15 cellular contexts compared by ENCODE assay signal in genomic region chr4:40378619-40379018, GRCh38. TPM values are rescaled to one million over a fixed set of nuclear protein-coding genes. Genes with fewer than 3 reads are reported as not detected.
A peak's percentile ranks its signal among the peaks of the same experiment; 100 is the strongest.
DNase-seq lines count a peak whose midpoint lies in the region; ATAC-seq and TF ChIP-seq lines count a peak whose summit lies in the region.
"Had no signal": no experiment of that assay in that cellular context is flagged by ENCODE, and none has a peak within 500 bp of the region (broad histone marks: within the 10 kb centered on the region; RNA-seq: fewer than 3 reads in every experiment).

No MANE protein-coding gene starts in this region.

- ATAC-seq in HCT116 (no peak), esophagus mucosa (peak; percentile 81)
- ATAC-seq: GM12878 had no signal

- no peak overlapping the region for H3K4me3 Mint-ChIP-seq in activated T-helper 2 cell treated with anti-CD3 and anti-CD28 coated beads, Interferon-gamma antibody, Interleukin-2, Interleukin-4, amounts not matched to agents 10 μg/mL and 5 μg/mL and 100 μg/mL, durations not matched to agents 14 hours and 24 hours and 36 hours (ENCODE audit: low read depth)
- H3K4me3 Mint-ChIP-seq: CD4-positive, CD25-positive, alpha-beta regulatory T cell; H9; IgD-negative memory B cell had no signal

- no TSS peak for BruUV-seq in HCT116 (replicated peaks; lab: Mats Ljungman, UMichigan)

- RAD21 ChIA-PET in HCT116 (lab: Charles Lee; ENCODE audit: low non-redundant PET in 1 of 2, low total read pairs in 2 of 2, uncharacterized antibody in 2 of 2, unreplicated experiment in 2 of 2), result no interaction called here

- H2AFZ ChIP-seq in HCT116 (ENCODE audit: low read depth, low read length, poor library complexity, severe bottlenecking), result peak overlapping the region; percentile 76
- H2AFZ ChIP-seq: GM23248 had no signal

- no peaks in the 10 kb centered on the region for H4K20me1 ChIP-seq in HCT116 (ENCODE audit: insufficient read depth)
- H4K20me1 ChIP-seq: BLaER1 treated with 17β-estradiol and CSF1 and Interleukin-3, amounts not matched to agents 10 nM and 100 nM had no signal

- no peak overlapping the region for H3K27ac ChIP-seq in HCT116 (ENCODE audit: low read depth, low read length)
- H3K27ac ChIP-seq in transverse colon, result peak overlapping the region in 3 of 4 donors; percentile 72 to 75 (median 75)
- H3K27ac ChIP-seq: BLaER1 treated with 17β-estradiol and CSF1 and Interleukin-3, amounts not matched to agents 10 nM and 100 nM; GM23248; KMS-11 had no signal

- TF ChIP-seq POLR2A in HCT116 (IDR thresholded peaks at IDR 0.05; ENCODE audit: borderline replicate concordance, extremely low read depth, insufficient read depth, insufficient read length) (no peak), transverse colon (IDR thresholded peaks at IDR 0.05) (no peak)

- H3K27me3 ChIP-seq in HCT116 (ENCODE audit: insufficient read depth, low read length) (no peaks in the 10 kb centered on the region), transverse colon (no peaks in the 10 kb centered on the region)
- H3K27me3 ChIP-seq: BLaER1 treated with 17β-estradiol and CSF1 and Interleukin-3, amounts not matched to agents 10 nM and 100 nM had no signal

- H3K9me2 ChIP-seq in HCT116 (ENCODE audit: insufficient read depth), result no peaks in the 10 kb centered on the region

- DNase-seq in EH (ENCODE audit: low read depth) (peak; percentile 34), HCT116 (ENCODE audit: low read depth, low spot score) (no peak), transverse colon (no peak), KBM-7 (no peak), SIG-M5 treated with dmso at 0.1 percent for 504 hours (lab: John Stamatoyannopoulos, UW; ENCODE audit: unreplicated experiment) (no peak)
- no peak for DNase-seq in activated T-helper 2 cell treated with anti-CD3 and anti-CD28 coated beads, Interferon-gamma antibody, Interleukin-2, Interleukin-4, amounts not matched to agents 10 μg/mL and 5 μg/mL and 100 μg/mL, durations not matched to agents 14 hours and 24 hours and 36 hours (ENCODE audit: low spot score)
- DNase-seq: ACHN; CD4-positive, CD25-positive, alpha-beta regulatory T cell; GM23248; H9 had no signal

- POLR2A ChIA-PET in HCT116 (lab: Charles Lee), result no interaction called here

- H3K4me1 ChIP-seq in HCT116 (ENCODE audit: control insufficient read depth in 1 of 2, insufficient read depth in 2 of 2, low read length in 2 of 2) (peaks cover 0 to 15% of the 10 kb centered on the region in 2 experiments; a peak in 2 of 4 replicates), transverse colon (peaks cover 0 to 17% (median 9%) of the 10 kb centered on the region in 4 donors)
- H3K4me1 ChIP-seq: BLaER1 treated with 17β-estradiol and CSF1 and Interleukin-3, amounts not matched to agents 10 nM and 100 nM had no signal

- H3K27ac Mint-ChIP-seq in activated T-helper 2 cell treated with anti-CD3 and anti-CD28 coated beads, Interferon-gamma antibody, Interleukin-2, Interleukin-4, amounts not matched to agents 10 μg/mL and 5 μg/mL and 100 μg/mL, durations not matched to agents 14 hours and 24 hours and 36 hours, result no peak overlapping the region
- H3K27ac Mint-ChIP-seq: CD4-positive, CD25-positive, alpha-beta regulatory T cell; H9; IgD-negative memory B cell had no signal

- WGBS in transverse colon (ENCODE audit: low coverage in 1 of 2), 2 donors, result 47% methylated on average over 2 of the region's 2 CpGs; no CpG with 5 or more reads in 1 of the 2 donors

- H3K36me3 ChIP-seq in HCT116 (ENCODE audit: control insufficient read depth in 1 of 2, insufficient read depth in 2 of 2, low read length in 2 of 2) (no peaks in the 10 kb centered on the region), transverse colon (no peaks in the 10 kb centered on the region)
- H3K36me3 ChIP-seq: BLaER1 treated with 17β-estradiol and CSF1 and Interleukin-3, amounts not matched to agents 10 nM and 100 nM had no signal

- no peaks in the 10 kb centered on the region for H3K79me2 ChIP-seq in HCT116 (ENCODE audit: insufficient read depth, low read length)

- H3K4me3 ChIP-seq in HCT116 (replicated peaks in 1 of 2; ENCODE audit: low read depth in 1 of 2, low read length in 2 of 2) (no peak overlapping the region), transverse colon (no peak overlapping the region)
- H3K4me3 ChIP-seq: BLaER1 treated with 17β-estradiol and CSF1 and Interleukin-3, amounts not matched to agents 10 nM and 100 nM; GM12878; GM23248 had no signal

- in situ Hi-C loops in transverse colon (cut with MboI; ENCODE audit: low pct_ligation_motif_present in 1 of 4, low pct_unique_long_range_greater_than_20kb in 1 of 4, low sequenced_read_pairs in 3 of 4), result no loop called here
- in situ Hi-C loops in KBM-7 (cut with MboI; ENCODE audit: low pct_unique_long_range_greater_than_20kb, low sequenced_read_pairs), result no loop called here

- no peaks in the 10 kb centered on the region for H3K4me1 Mint-ChIP-seq in activated T-helper 2 cell treated with anti-CD3 and anti-CD28 coated beads, Interferon-gamma antibody, Interleukin-2, Interleukin-4, amounts not matched to agents 10 μg/mL and 5 μg/mL and 100 μg/mL, durations not matched to agents 14 hours and 24 hours and 36 hours (ENCODE audit: low read depth)
- H3K4me1 Mint-ChIP-seq: IgD-negative memory B cell had no signal

- H3K9ac ChIP-seq in HCT116 (ENCODE audit: low read length), result no peak overlapping the region
- H3K9ac ChIP-seq: BLaER1 treated with 17β-estradiol and CSF1 and Interleukin-3, amounts not matched to agents 10 nM and 100 nM; GM23248; KMS-11 had no signal

- CTCF ChIA-PET in HCT116 (lab: Charles Lee), result interaction anchor here (1.0 kb wide), 1 partner anchor 10 kb away, joined by 3 read pairs; no protein-coding TSS in a partner anchor

- H3K27me3 Mint-ChIP-seq in activated T-helper 2 cell treated with anti-CD3 and anti-CD28 coated beads, Interferon-gamma antibody, Interleukin-2, Interleukin-4, amounts not matched to agents 10 μg/mL and 5 μg/mL and 100 μg/mL, durations not matched to agents 14 hours and 24 hours and 36 hours (ENCODE audit: low read depth), result peaks cover 7% of the 10 kb centered on the region

- H3K9me3 Mint-ChIP-seq in activated T-helper 2 cell treated with anti-CD3 and anti-CD28 coated beads, Interferon-gamma antibody, Interleukin-2, Interleukin-4, amounts not matched to agents 10 μg/mL and 5 μg/mL and 100 μg/mL, durations not matched to agents 14 hours and 24 hours and 36 hours, result no peaks in the 10 kb centered on the region
- H3K9me3 Mint-ChIP-seq: CD4-positive, CD25-positive, alpha-beta regulatory T cell; H9; IgD-negative memory B cell had no signal

- TF ChIP-seq CTCF in HCT116 (IDR thresholded peaks at IDR 0.05 in 2 of 3, conservative IDR thresholded peaks at IDR 0.05 in 1 of 3; ENCODE audit: borderline replicate concordance in 1 of 3, insufficient read depth in 1 of 3, low read depth in 2 of 3, low read length in 2 of 3), result no peak
- no peak for TF ChIP-seq CTCF in transverse colon (IDR thresholded peaks at IDR 0.05)

- no peak overlapping the region for H3K4me2 ChIP-seq in HCT116 (ENCODE audit: low read length)
- H3K4me2 ChIP-seq: BLaER1 treated with 17β-estradiol and CSF1 and Interleukin-3, amounts not matched to agents 10 nM and 100 nM; KMS-11 had no signal

- TF ChIP-seq EP300 in transverse colon (IDR thresholded peaks at IDR 0.05; ENCODE audit: low read depth), result no peak

- no peaks in the 10 kb centered on the region for H3K36me3 Mint-ChIP-seq in activated T-helper 2 cell treated with anti-CD3 and anti-CD28 coated beads, Interferon-gamma antibody, Interleukin-2, Interleukin-4, amounts not matched to agents 10 μg/mL and 5 μg/mL and 100 μg/mL, durations not matched to agents 14 hours and 24 hours and 36 hours (ENCODE audit: low read depth)
- H3K36me3 Mint-ChIP-seq: CD4-positive, CD25-positive, alpha-beta regulatory T cell; IgD-negative memory B cell had no signal

- H3K9me3 ChIP-seq in HCT116 (ENCODE audit: control insufficient read depth in 1 of 2, insufficient read depth in 1 of 2, low read depth in 1 of 2, low read length in 2 of 2) (no peaks in the 10 kb centered on the region), transverse colon (no peaks in the 10 kb centered on the region)
- H3K9me3 ChIP-seq: BLaER1 treated with 17β-estradiol and CSF1 and Interleukin-3, amounts not matched to agents 10 nM and 100 nM had no signal

- TF ChIP-seq RAD21 in HCT116 (IDR thresholded peaks at IDR 0.05; ENCODE audit: low read depth), result no peak

- intact Hi-C loops in HCT116 (cut with micrococcal nuclease), result no loop called here
- intact Hi-C loops in transverse colon (cut with DNase I; ENCODE audit: low total_unique reads), result no loop called here
- intact Hi-C loops in activated T-helper 2 cell treated with anti-CD3 and anti-CD28 coated beads, Interferon-gamma antibody, Interleukin-2, Interleukin-4, amounts not matched to agents 10 μg/mL and 5 μg/mL and 100 μg/mL, durations not matched to agents 14 hours and 24 hours and 36 hours (cut with micrococcal nuclease), result no loop called here

TF ChIP-seq in HCT116, 20 proteins besides CTCF, POLR2A, EP300 and RAD21:
- TF ChIP-seq EZH2 (IDR thresholded peaks at IDR 0.05) (no peak), JUND (IDR thresholded peaks at IDR 0.05) (no peak), TCF7L2 (IDR thresholded peaks at IDR 0.05; ENCODE audit: borderline replicate concordance, extremely low read depth, insufficient read depth, insufficient read length) (no peak), ATF3 (IDR thresholded peaks at IDR 0.05) (no peak), EZH2phosphoT487 (IDR thresholded peaks at IDR 0.05; ENCODE audit: borderline replicate concordance) (no peak), ZFX (IDR thresholded peaks at IDR 0.05) (no peak), SP1 (IDR thresholded peaks at IDR 0.05; ENCODE audit: low read depth) (no peak), SRF (IDR thresholded peaks at IDR 0.05; ENCODE audit: low read depth) (no peak), MAX (IDR thresholded peaks at IDR 0.05) (no peak)

RNA-seq across cellular contexts. Expression of gene CHRNA9, which starts 43.5 kb away (rescaled TPM):
- total RNA-seq in HCT116 (2021; ENCODE audit: unreplicated experiment) (not detected), esophagus mucosa (not detected), transverse colon (not detected)
- polyA plus RNA-seq in HCT116 (2012), result 0.06 and 0.21 TPM in 2 replicates
- not detected in 2 replicates for total RNA-seq in activated T-helper 2 cell treated with anti-CD3 and anti-CD28 coated beads, Interferon-gamma antibody, Interleukin-2, Interleukin-4, amounts not matched to agents 10 μg/mL and 5 μg/mL and 100 μg/mL, durations not matched to agents 14 hours and 24 hours and 36 hours
- total RNA-seq: CD4-positive, CD25-positive, alpha-beta regulatory T cell; GM12878 had no signal
- polyA plus RNA-seq: IgD-negative memory B cell had no signal
